ENCODE assay signal across 20 cellular contexts in the genomic region with DNA sequence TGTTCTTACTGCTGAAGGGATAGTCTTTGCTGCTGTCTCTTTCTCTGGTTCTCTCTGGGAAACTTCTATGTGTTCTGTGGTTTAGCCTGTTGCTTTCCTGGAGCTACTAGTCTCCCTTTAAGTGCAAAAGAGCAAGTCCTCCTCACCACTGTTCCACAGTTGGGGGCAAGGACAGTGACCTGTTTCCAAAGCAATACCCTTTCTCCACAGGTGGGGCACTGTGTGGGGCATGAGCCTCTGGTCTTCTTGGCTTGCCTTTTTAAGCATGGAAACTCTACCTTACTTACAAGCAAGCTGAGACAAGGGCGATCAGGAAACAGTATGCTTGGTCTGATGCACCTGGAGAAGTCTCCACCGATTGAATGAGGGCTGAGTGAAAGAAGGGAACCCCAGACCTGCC.
DNase-seq lines count a peak whose midpoint lies in the region; ATAC-seq and TF ChIP-seq lines count a peak whose summit lies in the region.
"Had no signal": no experiment of that assay in that cellular context is flagged by ENCODE, and none has a peak within 500 bp of the region (broad histone marks: within the 10 kb centered on the region; RNA-seq: fewer than 3 reads in every experiment).

No MANE protein-coding gene starts in this region.

- ATAC-seq in DND-41 (ENCODE audit: insufficient read depth, low read depth) (no peak), HCT116 (peak; percentile 64; the same call in 1 of the 2 replicates)
- ATAC-seq: Right ventricle myocardium inferior had no signal

- H3K4me3 Mint-ChIP-seq in activated T-helper 1 cell treated with anti-CD3 and anti-CD28 coated beads, Interleukin-12 subunit alpha, Interleukin-12 subunit beta, Interleukin-2, Interleukin-4 antibody, amounts not matched to agents 30 ng/mL and 10 ng/mL and 1 ng/mL, durations not matched to agents 14 hours and 24 hours and 36 hours: no peak overlapping the region
- H3K4me3 Mint-ChIP-seq: CD8-positive, alpha-beta memory T cell; IgD-negative memory B cell had no signal

- H4K8ac ChIP-seq in mesendoderm (ENCODE audit: low read depth, low read length): no peak overlapping the region

- no peak overlapping the region for H2BK15ac ChIP-seq in mesendoderm (replicated peaks; ENCODE audit: low read depth)

- no peaks in the 10 kb centered on the region for H3K4me1 Mint-ChIP-seq in activated T-helper 1 cell treated with anti-CD3 and anti-CD28 coated beads, Interleukin-12 subunit alpha, Interleukin-12 subunit beta, Interleukin-2, Interleukin-4 antibody, amounts not matched to agents 30 ng/mL and 10 ng/mL and 1 ng/mL, durations not matched to agents 14 hours and 24 hours and 36 hours (ENCODE audit: low read depth)
- H3K4me1 Mint-ChIP-seq: CD8-positive, alpha-beta memory T cell; IgD-negative memory B cell had no signal

- H3K27me3 Mint-ChIP-seq in activated T-helper 1 cell treated with anti-CD3 and anti-CD28 coated beads, Interleukin-12 subunit alpha, Interleukin-12 subunit beta, Interleukin-2, Interleukin-4 antibody, amounts not matched to agents 30 ng/mL and 10 ng/mL and 1 ng/mL, durations not matched to agents 14 hours and 24 hours and 36 hours (ENCODE audit: insufficient read depth): no peaks in the 10 kb centered on the region
- H3K27me3 Mint-ChIP-seq: CD8-positive, alpha-beta memory T cell; IgD-negative memory B cell had no signal

- H3K4me1 ChIP-seq in DND-41 (ENCODE audit: insufficient read depth, low read length) (no peaks in the 10 kb centered on the region), HCT116 (ENCODE audit: control insufficient read depth in 1 of 2, insufficient read depth in 2 of 2, low read length in 2 of 2) (no peaks in the 10 kb centered on the region), mesendoderm (ENCODE audit: control insufficient read depth, low read depth, low read length) (no peaks in the 10 kb centered on the region)
- H3K4me1 ChIP-seq: SJSA1 had no signal

- no peaks in the 10 kb centered on the region for H4K20me1 ChIP-seq in DND-41 (ENCODE audit: insufficient read depth, low read length)
- H4K20me1 ChIP-seq in HCT116 (ENCODE audit: insufficient read depth): no peaks in the 10 kb centered on the region

- H2BK120ac ChIP-seq in mesendoderm (ENCODE audit: low read depth, low read length): no peak overlapping the region

- no peak overlapping the region for H3K56ac ChIP-seq in mesendoderm (ENCODE audit: low read length)

- H3K36me3 Mint-ChIP-seq in activated T-helper 1 cell treated with anti-CD3 and anti-CD28 coated beads, Interleukin-12 subunit alpha, Interleukin-12 subunit beta, Interleukin-2, Interleukin-4 antibody, amounts not matched to agents 30 ng/mL and 10 ng/mL and 1 ng/mL, durations not matched to agents 14 hours and 24 hours and 36 hours (ENCODE audit: low read depth): no peaks in the 10 kb centered on the region
- H3K36me3 Mint-ChIP-seq: CD8-positive, alpha-beta memory T cell; IgD-negative memory B cell had no signal

- CTCF ChIA-PET in HCT116 (lab: Charles Lee): no interaction called here

- H3K79me2 ChIP-seq in DND-41 (ENCODE audit: insufficient read depth, low read length) (no peaks in the 10 kb centered on the region), HCT116 (ENCODE audit: insufficient read depth, low read length) (no peaks in the 10 kb centered on the region), mesendoderm (ENCODE audit: control insufficient read depth, insufficient read depth, low read length) (no peaks in the 10 kb centered on the region)

- no peaks in the 10 kb centered on the region for H3K9me2 ChIP-seq in HCT116 (ENCODE audit: insufficient read depth)

- H3K4me2 ChIP-seq in DND-41 (ENCODE audit: insufficient read depth, low read length): no peak overlapping the region
- H3K4me2 ChIP-seq in HCT116 (ENCODE audit: low read length): no peak overlapping the region
- H3K4me2 ChIP-seq in mesendoderm (ENCODE audit: low read length): no peak overlapping the region

- RAD21 ChIA-PET in HCT116 (lab: Charles Lee; ENCODE audit: low non-redundant PET in 1 of 2, low total read pairs in 2 of 2, uncharacterized antibody in 2 of 2, unreplicated experiment in 2 of 2): no interaction called here

- DNase-seq in DND-41 (no peak), HCT116 (ENCODE audit: low read depth, low spot score) (no peak), WERI-Rb-1 (no peak), mesendoderm (peak; percentile 17), NCI-H187 treated with DMSO at 0.1 percent for 48 hours (lab: John Stamatoyannopoulos, UW) (no peak), superior temporal gyrus (ENCODE audit: extremely low spot score) (no peak), NCI-H82 treated with DMSO at 0.1 percent for 48 hours (lab: John Stamatoyannopoulos, UW; ENCODE audit: unreplicated experiment) (no peak)
- DNase-seq in activated T-helper 1 cell treated with anti-CD3 and anti-CD28 coated beads, Interleukin-12 subunit alpha, Interleukin-12 subunit beta, Interleukin-2, Interleukin-4 antibody, amounts not matched to agents 30 ng/mL and 10 ng/mL and 1 ng/mL, durations not matched to agents 14 hours and 24 hours and 36 hours (ENCODE audit: low spot score): no peak
- DNase-seq: AML-193; C1 segment of cervical spinal cord; Calu3; CD8-positive, alpha-beta memory T cell; GF-D8; NCI-H1417; NCI-H1694 treated with DMSO at 0.1 percent for 48 hours; NCI-H446; NCI-H526 had no signal

- H3K27me3 ChIP-seq in DND-41 (ENCODE audit: insufficient read depth, low read length, poor library complexity) (no peaks in the 10 kb centered on the region), HCT116 (ENCODE audit: insufficient read depth, low read length) (no peaks in the 10 kb centered on the region), WERI-Rb-1 (ENCODE audit: insufficient read depth, low read depth, severe bottlenecking) (no peaks in the 10 kb centered on the region), mesendoderm (ENCODE audit: insufficient read depth, low read length, poor library complexity) (no peaks in the 10 kb centered on the region)
- H3K27me3 ChIP-seq: SJSA1 had no signal

- POLR2A ChIA-PET in HCT116 (lab: Charles Lee): no interaction called here

- H3K4me3 ChIP-seq in DND-41 (ENCODE audit: low read depth in 1 of 2, low read length in 2 of 2) (no peak overlapping the region), HCT116 (replicated peaks in 1 of 2; ENCODE audit: low read depth in 1 of 2, low read length in 2 of 2) (no peak overlapping the region), WERI-Rb-1 (ENCODE audit: low read depth, low read length) (no peak overlapping the region), mesendoderm (ENCODE audit: low read length) (no peak overlapping the region)
- H3K4me3 ChIP-seq: SJSA1 had no signal

- H3K9me3 ChIP-seq in DND-41 (ENCODE audit: insufficient read depth, low read length, severe bottlenecking) (no peaks in the 10 kb centered on the region), HCT116 (ENCODE audit: control insufficient read depth in 1 of 2, insufficient read depth in 1 of 2, low read depth in 1 of 2, low read length in 2 of 2) (no peaks in the 10 kb centered on the region), WERI-Rb-1 (ENCODE audit: severe bottlenecking) (no peaks in the 10 kb centered on the region)
- H3K9me3 ChIP-seq: SJSA1 had no signal

- H3K23ac ChIP-seq in mesendoderm (ENCODE audit: low read length): no peak overlapping the region

- TF ChIP-seq POLR2A in HCT116 (IDR thresholded peaks at IDR 0.05; ENCODE audit: borderline replicate concordance, extremely low read depth, insufficient read depth, insufficient read length): no peak

- no peak overlapping the region for H3K18ac ChIP-seq in mesendoderm (ENCODE audit: low read length)

- no peaks in the 10 kb centered on the region for H3K79me1 ChIP-seq in mesendoderm (ENCODE audit: low read length)

- H3K27ac ChIP-seq in DND-41 (ENCODE audit: low read length) (no peak overlapping the region), HCT116 (ENCODE audit: low read depth, low read length) (no peak overlapping the region), WERI-Rb-1 (no peak overlapping the region), mesendoderm (ENCODE audit: low read depth, low read length) (no peak overlapping the region)
- H3K27ac ChIP-seq: SJSA1 had no signal

- H3K9ac ChIP-seq in DND-41 (ENCODE audit: low read depth, low read length) (no peak overlapping the region), HCT116 (ENCODE audit: low read length) (no peak overlapping the region), mesendoderm (ENCODE audit: low read length) (no peak overlapping the region)

- H4K5ac ChIP-seq in mesendoderm (ENCODE audit: low read length): no peak overlapping the region

- no CpG with 5 or more reads among the region's 2 CpGs for WGBS in mesendoderm (ENCODE audit: extremely low coverage, insufficient coverage, low lambda C conversion rate)

- no peak overlapping the region for H2BK5ac ChIP-seq in mesendoderm (ENCODE audit: low read length)

- no peaks in the 10 kb centered on the region for H3K9me3 Mint-ChIP-seq in activated T-helper 1 cell treated with anti-CD3 and anti-CD28 coated beads, Interleukin-12 subunit alpha, Interleukin-12 subunit beta, Interleukin-2, Interleukin-4 antibody, amounts not matched to agents 30 ng/mL and 10 ng/mL and 1 ng/mL, durations not matched to agents 14 hours and 24 hours and 36 hours
- H3K9me3 Mint-ChIP-seq: IgD-negative memory B cell had no signal

- H2AFZ ChIP-seq in DND-41 (ENCODE audit: low read depth, low read length): no peak overlapping the region
- no peak overlapping the region for H2AFZ ChIP-seq in HCT116 (ENCODE audit: low read depth, low read length, poor library complexity, severe bottlenecking)

- TF ChIP-seq CTCF in DND-41 (IDR thresholded peaks at IDR 0.05; ENCODE audit: borderline replicate concordance, extremely low read depth, low read length, poor library complexity, severe bottlenecking) (peak; percentile 3), HCT116 (IDR thresholded peaks at IDR 0.05 in 2 of 3, conservative IDR thresholded peaks at IDR 0.05 in 1 of 3; ENCODE audit: borderline replicate concordance in 1 of 3, insufficient read depth in 1 of 3, low read depth in 2 of 3, low read length in 2 of 3) (0 out of 6 replicates have a peak, but pooled peaks of 1 of the 3 experiments have one; percentile 12), WERI-Rb-1 (IDR thresholded peaks at IDR 0.05; ENCODE audit: low read depth, low read length) (0 out of 2 replicates have a peak, but pooled peaks have one; percentile 12)

- H3K36me3 ChIP-seq in DND-41 (ENCODE audit: insufficient read depth, low read length) (no peaks in the 10 kb centered on the region), HCT116 (ENCODE audit: control insufficient read depth in 1 of 2, insufficient read depth in 2 of 2, low read length in 2 of 2) (no peaks in the 10 kb centered on the region), WERI-Rb-1 (no peaks in the 10 kb centered on the region), mesendoderm (ENCODE audit: control insufficient read depth, insufficient read depth, low read length) (no peaks in the 10 kb centered on the region)
- H3K36me3 ChIP-seq: SJSA1 had no signal

- H3K4ac ChIP-seq in mesendoderm (ENCODE audit: low read depth, low read length): no peak overlapping the region

- no peak for TF ChIP-seq RAD21 in HCT116 (IDR thresholded peaks at IDR 0.05; ENCODE audit: low read depth)

- no peak overlapping the region for H2AK5ac ChIP-seq in mesendoderm (ENCODE audit: low read length)

- no peak overlapping the region for H3K27ac Mint-ChIP-seq in activated T-helper 1 cell treated with anti-CD3 and anti-CD28 coated beads, Interleukin-12 subunit alpha, Interleukin-12 subunit beta, Interleukin-2, Interleukin-4 antibody, amounts not matched to agents 30 ng/mL and 10 ng/mL and 1 ng/mL, durations not matched to agents 14 hours and 24 hours and 36 hours
- H3K27ac Mint-ChIP-seq: CD8-positive, alpha-beta memory T cell; IgD-negative memory B cell had no signal

- BruUV-seq in HCT116 (replicated peaks; lab: Mats Ljungman, UMichigan): no TSS peak

- intact Hi-C loops in HCT116 (cut with micrococcal nuclease): no loop called here
- intact Hi-C loops in activated T-helper 1 cell treated with anti-CD3 and anti-CD28 coated beads, Interleukin-12 subunit alpha, Interleukin-12 subunit beta, Interleukin-2, Interleukin-4 antibody, amounts not matched to agents 30 ng/mL and 10 ng/mL and 1 ng/mL, durations not matched to agents 14 hours and 24 hours and 36 hours (cut with micrococcal nuclease): no loop called here
